8 cellular contexts compared by ENCODE assay signal in the genomic region with DNA sequence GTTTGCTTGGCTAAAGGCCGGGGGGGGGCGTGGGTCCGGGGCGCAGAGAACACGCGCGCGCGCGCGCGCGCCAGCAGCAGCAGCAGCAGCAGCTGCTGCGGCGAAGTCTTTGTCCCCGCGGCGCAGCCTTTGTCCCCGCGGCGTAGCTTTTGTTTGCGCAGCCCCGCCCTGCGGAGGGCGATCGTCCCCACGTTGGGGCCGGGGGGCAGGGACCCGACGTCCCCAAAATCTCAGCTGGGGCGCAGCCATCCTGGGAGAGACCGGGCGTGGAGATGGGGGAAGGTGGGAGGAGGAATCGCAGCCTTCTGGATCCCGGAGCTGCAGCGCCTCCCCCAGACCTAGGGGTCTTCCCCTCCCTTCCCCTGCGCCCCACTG.
DNase-seq lines count a peak whose midpoint lies in the region; ATAC-seq and TF ChIP-seq lines count a peak whose summit lies in the region.

No MANE protein-coding gene starts in this region.

- no peaks in the 10 kb centered on the region for H3K27me3 ChIP-seq in dorsolateral prefrontal cortex
- no peaks in the 10 kb centered on the region for H3K27me3 ChIP-seq in mesendoderm (ENCODE audit: insufficient read depth, low read length, poor library complexity)
- no peaks in the 10 kb centered on the region for H3K27me3 ChIP-seq in upper lobe of right lung

- H3K9ac ChIP-seq in mesendoderm (ENCODE audit: low read length) = peak overlapping the region; percentile 83

- H3K4ac ChIP-seq in mesendoderm (ENCODE audit: low read depth, low read length) = no peak overlapping the region

- CTCF ChIA-PET in RWPE1 (lab: Yijun Ruan, JAX) = interaction anchor here (0.6 to 6.2 kb wide), 2 partner anchors 12 to 100 kb away, joined by 3 to 48 read pairs; no protein-coding TSS in a partner anchor

- POLR2A ChIA-PET in RWPE1 (lab: Yijun Ruan, JAX; ENCODE audit: low non-redundant PET) = no interaction called here

- ATAC-seq in upper lobe of right lung (no peak), HG02610 (IDR thresholded peaks at IDR 0.05; ENCODE audit: unreplicated experiment) (no peak)

- no peak overlapping the region for H2BK15ac ChIP-seq in mesendoderm (replicated peaks; ENCODE audit: low read depth)

- H3K23ac ChIP-seq in mesendoderm (ENCODE audit: low read length) = no peak overlapping the region

- no peaks in the 10 kb centered on the region for H3K79me2 ChIP-seq in mesendoderm (ENCODE audit: control insufficient read depth, insufficient read depth, low read length)

- intact Hi-C loops in dorsolateral prefrontal cortex (cut with DNase I) (loop anchor here (1.0 to 5.0 kb wide), 3 partner anchors 12 to 92 kb away; partner anchors contain the start of gene VAMP3 (in 1 of the 2)), upper lobe of right lung (cut with DNase I) (no loop called here)

- H3K36me3 ChIP-seq in mesendoderm (ENCODE audit: control insufficient read depth, insufficient read depth, low read length) (no peaks in the 10 kb centered on the region), upper lobe of right lung (no peaks in the 10 kb centered on the region)

- peak overlapping the region; percentile 73 for H3K4me2 ChIP-seq in mesendoderm (ENCODE audit: low read length)

- TF ChIP-seq CTCF in dorsolateral prefrontal cortex (IDR thresholded peaks at IDR 0.05 in 54 of 56, conservative IDR thresholded peaks at IDR 0.05 in 2 of 56; ENCODE audit: low read depth in 1 of 56, partially characterized antibody in 56 of 56) (peak in 3 of 56 donors; percentile 3 to 25 (median 14)), upper lobe of right lung (IDR thresholded peaks at IDR 0.05) (no peak), RWPE1 (conservative IDR thresholded peaks at IDR 0.05; ENCODE audit: low read depth) (no peak)

- H2BK120ac ChIP-seq in mesendoderm (ENCODE audit: low read depth, low read length) = no peak overlapping the region

- WGBS in mesendoderm (ENCODE audit: extremely low coverage, insufficient coverage, low lambda C conversion rate) = no CpG with 5 or more reads among the region's 37 CpGs

- H3K4me1 ChIP-seq in mesendoderm (ENCODE audit: control insufficient read depth, low read depth, low read length) (no peaks in the 10 kb centered on the region), upper lobe of right lung (peaks cover 5% of the 10 kb centered on the region)

- H3K9me3 ChIP-seq in upper lobe of right lung = no peaks in the 10 kb centered on the region

- peak overlapping the region; percentile 90 for H3K56ac ChIP-seq in mesendoderm (ENCODE audit: low read length)

- peak overlapping the region in 58 of 59 donors; percentile 12 to 97 (median 92) for H3K27ac ChIP-seq in dorsolateral prefrontal cortex
- no peak overlapping the region for H3K27ac ChIP-seq in mesendoderm (ENCODE audit: low read depth, low read length)
- no peak overlapping the region for H3K27ac ChIP-seq in upper lobe of right lung
- H3K27ac ChIP-seq in RWPE1 = no peak overlapping the region

- H2BK5ac ChIP-seq in mesendoderm (ENCODE audit: low read length) = no peak overlapping the region

- DNase-seq in DMS153 (lab: John Stamatoyannopoulos, UW) (peak; percentile 44), NCI-H2227 (lab: John Stamatoyannopoulos, UW; ENCODE audit: unreplicated experiment) (peak; percentile 78), dorsolateral prefrontal cortex (peak in 4 of 10 donors; percentile 46 to 56 (median 47)), mesendoderm (no peak), upper lobe of right lung (no peak), HuH-7 (ENCODE audit: low spot score) (no peak), RWPE1 (ENCODE audit: low spot score) (no peak)

- H3K4me3 ChIP-seq in dorsolateral prefrontal cortex (peak overlapping the region; percentile 65 to 91 (median 77)), mesendoderm (ENCODE audit: low read length) (peak overlapping the region; percentile 22), upper lobe of right lung (peak overlapping the region; percentile 85)

- H2AK5ac ChIP-seq in mesendoderm (ENCODE audit: low read length) = no peak overlapping the region

- H3K18ac ChIP-seq in mesendoderm (ENCODE audit: low read length) = peak overlapping the region; percentile 35

- H4K8ac ChIP-seq in mesendoderm (ENCODE audit: low read depth, low read length) = no peak overlapping the region

- H4K5ac ChIP-seq in mesendoderm (ENCODE audit: low read length) = no peak overlapping the region

- H3K79me1 ChIP-seq in mesendoderm (ENCODE audit: low read length) = no peaks in the 10 kb centered on the region

Comparison
In these comparisons a context has a peak if more than half of its experiments do, and no peak if none do; other contexts are left out.
1. DNase-seq: peak in DMS153 (single experiment) and NCI-H2227 (single experiment); none in mesendoderm (single experiment), upper lobe of right lung (single experiment), HuH-7 (single experiment) and RWPE1 (single experiment).
2. H3K27ac ChIP-seq: peak in dorsolateral prefrontal cortex (58 of 59); none in mesendoderm (single experiment), upper lobe of right lung (single experiment) and RWPE1 (single experiment).
3. H3K4me3 ChIP-seq: peak in every context shown above with its lines; median percentile 85 in upper lobe of right lung; 77 in dorsolateral prefrontal cortex; 22 in mesendoderm.